In the genomic region with DNA sequence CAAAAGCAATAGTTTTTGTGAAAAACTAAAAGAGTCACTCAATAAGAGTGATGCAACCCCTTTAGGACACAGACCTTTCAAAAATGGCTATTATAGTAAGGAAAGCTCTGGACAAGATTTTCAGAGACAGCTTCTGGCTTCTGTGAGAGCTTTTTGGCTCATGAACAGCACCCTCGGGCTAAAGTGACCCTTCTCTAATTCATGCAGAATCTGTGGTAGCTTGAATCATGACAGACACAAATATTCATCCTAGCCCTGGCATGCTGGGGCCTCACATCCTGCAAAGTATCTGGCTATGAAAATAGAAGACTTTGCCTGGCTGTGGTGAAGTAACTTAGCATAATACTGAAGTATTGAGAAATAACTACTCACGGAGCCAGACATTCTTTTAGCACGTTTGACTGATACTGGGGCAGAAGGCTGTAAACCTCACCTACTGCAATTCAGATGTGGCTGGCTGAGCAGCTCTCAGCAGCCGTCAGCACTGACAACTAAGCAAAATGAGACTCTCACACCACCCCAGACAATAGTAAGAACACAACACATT, we compare ENCODE assay signal across 9 cellular contexts.
DNase-seq lines count a peak whose midpoint lies in the region; ATAC-seq and TF ChIP-seq lines count a peak whose summit lies in the region.
"Had no signal": no experiment of that assay in that cellular context is flagged by ENCODE, and none has a peak within 500 bp of the region (broad histone marks: within the 10 kb centered on the region; RNA-seq: fewer than 3 reads in every experiment).

No MANE protein-coding gene starts in this region.

- no peak for ATAC-seq in HG03159 (IDR thresholded peaks at IDR 0.05; ENCODE audit: unreplicated experiment)

- CTCF ChIA-PET in AG04449 (lab: Yijun Ruan, JAX), result interaction anchor here (0.8 to 3.3 kb wide), 5 partner anchors 10 to 63 kb away, joined by 4 to 18 read pairs (median 6); no protein-coding TSS in a partner anchor

- no peak for TF ChIP-seq POLR2A in NB4 (IDR thresholded peaks at IDR 0.05; ENCODE audit: extremely low read depth, insufficient read length)

- no peak for TF ChIP-seq CTCF in AG04449 (IDR thresholded peaks at IDR 0.05; ENCODE audit: insufficient read depth, low read length, missing control alignments)
- no peak for TF ChIP-seq CTCF in NB4 (IDR thresholded peaks at IDR 0.05; ENCODE audit: low read depth, low read length)
- no peak for TF ChIP-seq CTCF in GM10266 (IDR thresholded peaks at IDR 0.05; ENCODE audit: control insufficient read depth, insufficient read depth, low read depth, missing control alignments)

- peak overlapping the region; percentile 66 for H3K27ac ChIP-seq in cingulate gyrus (ENCODE audit: low read depth, low read length)

- DNase-seq in AG04449 (ENCODE audit: low read depth, low spot score) (peak; percentile 86), NB4 (ENCODE audit: low read depth) (peak; percentile 44), medulla oblongata (ENCODE audit: extremely low spot score) (peak; percentile 33), GM10266 (ENCODE audit: extremely low spot score) (no peak)
- DNase-seq in central memory CD4-positive, alpha-beta T cell, result no peak
- DNase-seq in effector CD8-positive, alpha-beta T cell (lab: John Stamatoyannopoulos, UW), result no peak
- DNase-seq: T-helper 9 cell had no signal

- POLR2A ChIA-PET in AG04449 (lab: Yijun Ruan, JAX), result interaction anchor here (0.9 kb wide), 1 partner anchor 10 kb away, joined by 3 read pairs; no protein-coding TSS in a partner anchor

- H3K4me3 ChIP-seq in AG04449 (ENCODE audit: low read depth, low read length) (no peak overlapping the region), NB4 (ENCODE audit: low read depth, low read length) (no peak overlapping the region)

Comparison
In these comparisons a context has a peak if more than half of its experiments do, and no peak if none do; other contexts are left out.
1. DNase-seq: peak in AG04449 (single experiment), NB4 (single experiment) and medulla oblongata (single experiment); none in central memory CD4-positive, alpha-beta T cell (single experiment), GM10266 (single experiment) and effector CD8-positive, alpha-beta T cell (single experiment).